Comparison of ENCODE assay signal across 7 cellular contexts in genomic region chr19:49690656-49691242, GRCh38. TPM values are rescaled to one million over a fixed set of nuclear protein-coding genes. Genes with fewer than 3 reads are reported as not detected.
DNase-seq lines count a peak whose midpoint lies in the region; ATAC-seq and TF ChIP-seq lines count a peak whose summit lies in the region.

TSS of gene CPT1C (plus strand) at chr19:49691116. CDS start at chr19:49692253, 1,137 bp downstream.

- intact Hi-C loops in OCI-LY7 (cut with micrococcal nuclease; ENCODE audit: unreplicated experiment): no loop called here
- intact Hi-C loops in cardiac septum (cut with DNase I): no loop called here
- intact Hi-C loops in upper lobe of right lung (cut with DNase I): no loop called here

- H2BK12ac ChIP-seq in H9 (ENCODE audit: insufficient read length, low read depth, low read length): no peak within 1 kb of the TSS

- peaks cover 22 to 45% of the 10 kb centered on the region in 2 experiments for H3K4me1 Mint-ChIP-seq in H9

- H2AK5ac ChIP-seq in H9 (ENCODE audit: insufficient read length, low read length): no peak within 1 kb of the TSS

- H3K4ac ChIP-seq in H9 (ENCODE audit: low read depth, low read length): no peak within 1 kb of the TSS

- H3K4me3 Mint-ChIP-seq in H9: peak within 1 kb of the TSS; percentile 83 to 98

- H3K9ac ChIP-seq in H9 (ENCODE audit: extremely low read depth, insufficient read length, low read length): peak within 1 kb of the TSS; percentile 83

- H4K20me1 ChIP-seq in H9 (ENCODE audit: control insufficient read depth, insufficient read depth, insufficient read length) (no peaks in the 10 kb centered on the region), OCI-LY7 (ENCODE audit: insufficient read depth, low read length) (no peaks in the 10 kb centered on the region), osteoblast (ENCODE audit: insufficient read depth, low read length) (no peaks in the 10 kb centered on the region)

- CTCF ChIA-PET in OCI-LY7 (lab: Charles Lee; ENCODE audit: unreplicated experiment): no interaction called here

- H3K4me3 ChIP-seq in OCI-LY7 (ENCODE audit: low read depth, low read length, poor library complexity, severe bottlenecking) (no peak within 1 kb of the TSS), osteoblast (ENCODE audit: insufficient read depth, low read length) (peak within 1 kb of the TSS; percentile 76), upper lobe of right lung (peak within 1 kb of the TSS; percentile 59)

- H3K4me1 ChIP-seq in H9 (ENCODE audit: insufficient read depth, low read length) (peaks cover 10% of the 10 kb centered on the region; the same call in 1 of the 2 replicates), OCI-LY7 (ENCODE audit: insufficient read depth, low read length, poor library complexity, severe bottlenecking) (peaks cover 5% of the 10 kb centered on the region), osteoblast (ENCODE audit: insufficient read depth, low read length) (peaks cover 20% of the 10 kb centered on the region), upper lobe of right lung (peaks cover 23% of the 10 kb centered on the region)

- peak within 1 kb of the TSS; percentile 87 for H3K18ac ChIP-seq in H9 (ENCODE audit: insufficient read length, low read depth, low read length)

- no peak within 1 kb of the TSS for H3K23ac ChIP-seq in H9 (ENCODE audit: insufficient read length, low read depth, low read length)

- H3K27ac ChIP-seq in H9 (ENCODE audit: insufficient read length, low read depth, low read length): no peak within 1 kb of the TSS
- H3K27ac ChIP-seq in OCI-LY7 (ENCODE audit: low read depth, low read length, poor library complexity, severe bottlenecking): no peak within 1 kb of the TSS
- H3K27ac ChIP-seq in osteoblast (ENCODE audit: low read depth, low read length): peak within 1 kb of the TSS; percentile 15
- peak within 1 kb of the TSS; percentile 65 for H3K27ac ChIP-seq in upper lobe of right lung

- no peak within 1 kb of the TSS for H2BK20ac ChIP-seq in H9 (ENCODE audit: low read depth, low read length, poor library complexity, severe bottlenecking)

- H3K79me1 ChIP-seq in H9 (ENCODE audit: insufficient read depth, low read depth, low read length, poor library complexity, severe bottlenecking): no peaks in the 10 kb centered on the region

- peak within 1 kb of the TSS; percentile 89 for H3K14ac ChIP-seq in H9 (ENCODE audit: insufficient read depth, low read length)

- H2BK120ac ChIP-seq in H9 (ENCODE audit: low read depth, low read length, poor library complexity, severe bottlenecking): no peak within 1 kb of the TSS

- POLR2A ChIA-PET in OCI-LY7 (lab: Charles Lee): interaction anchor here (0.7 kb wide), 1 partner anchor 51 kb away, joined by 3 read pairs; the partner anchor contains the start of gene RRAS

- no peaks in the 10 kb centered on the region; the same call in 1 of the 2 replicates for H3K27me3 Mint-ChIP-seq in H9 (ENCODE audit: low read depth)

- peaks cover 22 to 47% (median 40%) of the 10 kb centered on the region in 3 experiments; a peak in 6 of 7 replicates for H3K36me3 Mint-ChIP-seq in H9 (ENCODE audit: insufficient read depth in 1 of 3, low read depth in 3 of 3)

- H2AFZ ChIP-seq in H9 (ENCODE audit: low read length): peak within 1 kb of the TSS; percentile 56
- peak within 1 kb of the TSS; percentile 37; the same call in 1 of the 2 replicates for H2AFZ ChIP-seq in OCI-LY7 (ENCODE audit: low read length)
- peak within 1 kb of the TSS; percentile 93 for H2AFZ ChIP-seq in osteoblast (ENCODE audit: low read length)

- no peak within 1 kb of the TSS for H4K8ac ChIP-seq in H9 (replicated peaks; ENCODE audit: insufficient read length, low read depth, low read length)

- H2BK15ac ChIP-seq in H9 (ENCODE audit: low read depth, low read length): no peak within 1 kb of the TSS

- no TSS peak for BruUV-seq in OCI-LY7 (replicated peaks; lab: Mats Ljungman, UMichigan)

- DNase-seq in H9 (peak; percentile 93), OCI-LY7 (ENCODE audit: low spot score) (no peak), amygdala (lab: John Stamatoyannopoulos, UW) (peak in 55 of 56 donors; percentile 31 to 92 (median 76)), cardiac septum (ENCODE audit: low spot score) (peak; percentile 86), osteoblast (ENCODE audit: insufficient read length, low spot score, missing footprints) (peak; percentile 99), upper lobe of right lung (peak; percentile 85), NOMO-1 treated with DMSO at 0.1 percent for 48 hours (lab: John Stamatoyannopoulos, UW; ENCODE audit: unreplicated experiment) (no peak)

- no peak within 1 kb of the TSS for H2BK5ac ChIP-seq in H9 (ENCODE audit: insufficient read length, low read length)

- no peak within 1 kb of the TSS for H3T11ph ChIP-seq in H9 (ENCODE audit: low read length)

- TF ChIP-seq CTCF in H9 (conservative IDR thresholded peaks at IDR 0.05) (no peak), OCI-LY7 (conservative IDR thresholded peaks at IDR 0.05; ENCODE audit: low read length) (no peak), osteoblast (IDR thresholded peaks at IDR 0.05; ENCODE audit: extremely low read depth, low read depth, low read length) (no peak), upper lobe of right lung (IDR thresholded peaks at IDR 0.05) (no peak)

- H3K56ac ChIP-seq in H9 (ENCODE audit: insufficient read length, low read depth, low read length): no peak within 1 kb of the TSS

- no peaks in the 10 kb centered on the region for H3K9me3 ChIP-seq in H9 (ENCODE audit: control insufficient read depth, low read depth, low read length)
- H3K9me3 ChIP-seq in OCI-LY7 (ENCODE audit: low read length): no peaks in the 10 kb centered on the region
- no peaks in the 10 kb centered on the region for H3K9me3 ChIP-seq in osteoblast (ENCODE audit: low read depth, low read length)
- no peaks in the 10 kb centered on the region for H3K9me3 ChIP-seq in upper lobe of right lung

- H3K36me3 ChIP-seq in OCI-LY7 (ENCODE audit: insufficient read depth, low read length) (peaks cover 52% of the 10 kb centered on the region), osteoblast (ENCODE audit: insufficient read depth, low read length) (peaks cover 5% of the 10 kb centered on the region), upper lobe of right lung (peaks cover 7% of the 10 kb centered on the region)

- no peak within 1 kb of the TSS for H4K5ac ChIP-seq in H9 (ENCODE audit: insufficient read length, low read depth, low read length)

- H3K79me2 ChIP-seq in H9 (ENCODE audit: insufficient read depth, low read length) (no peaks in the 10 kb centered on the region), OCI-LY7 (ENCODE audit: insufficient read depth, low read depth, low read length) (no peaks in the 10 kb centered on the region), osteoblast (ENCODE audit: insufficient read depth, low read length) (no peaks in the 10 kb centered on the region)

- H3K27me3 ChIP-seq in H9 (ENCODE audit: insufficient read depth, low read length) (no peaks in the 10 kb centered on the region), osteoblast (ENCODE audit: insufficient read depth, low read length) (no peaks in the 10 kb centered on the region), upper lobe of right lung (peaks cover 7% of the 10 kb centered on the region)

- H3K23me2 ChIP-seq in H9 (ENCODE audit: insufficient read length, low read depth, low read length, poor library complexity, severe bottlenecking): peaks cover 19% of the 10 kb centered on the region

- peaks cover 0 to 3% of the 10 kb centered on the region in 2 experiments; a peak in 1 of 5 replicates for H3K9me3 Mint-ChIP-seq in H9

- ATAC-seq in upper lobe of right lung: peak; percentile 73

- H3K9me2 ChIP-seq in OCI-LY7 (ENCODE audit: insufficient read depth, low read length): no peaks in the 10 kb centered on the region

- no peak within 1 kb of the TSS for H4K91ac ChIP-seq in H9 (ENCODE audit: insufficient read length, low read depth, low read length)

- peak within 1 kb of the TSS; percentile 98 for H3K4me2 ChIP-seq in H9 (ENCODE audit: insufficient read depth, insufficient read length, low read length)
- H3K4me2 ChIP-seq in OCI-LY7 (ENCODE audit: low read length): no peak within 1 kb of the TSS
- peak within 1 kb of the TSS; percentile 90 for H3K4me2 ChIP-seq in osteoblast (ENCODE audit: insufficient read depth, low read length)

- no CpG with 5 or more reads among the region's 38 CpGs for WGBS in H9 (ENCODE audit: extremely low coverage, insufficient read length, low lambda C conversion rate)

- H3K27ac Mint-ChIP-seq in H9: peak within 1 kb of the TSS; percentile 92 to 97 (median 97)

RNA-seq across cellular contexts. Expression of gene CPT1C, which starts in this region (rescaled TPM):
- total RNA-seq in H9 (2021): 66.4 and 74.6 TPM in 2 replicates
- 0.23 and 0.95 TPM in 2 replicates for total RNA-seq in OCI-LY7 (2014; rRNA removed; shearing (Covaris generic))
- total RNA-seq in OCI-LY7 (2022): 0.86 and 2.6 TPM in 2 replicates
- total RNA-seq in cardiac septum: 3.1 TPM
- 10.9 and 17.0 TPM in 2 replicates for total RNA-seq in osteoblast
- total RNA-seq in upper lobe of right lung: 6.1 TPM

Comparison
In these comparisons a context has a peak if more than half of its experiments do, and no peak if none do; other contexts are left out.
1. DNase-seq: peak in H9 (single experiment), amygdala (55 of 56), cardiac septum (single experiment), osteoblast (single experiment) and upper lobe of right lung (single experiment); none in OCI-LY7 (single experiment) and NOMO-1 treated with DMSO at 0.1 percent for 48 hours (single experiment).
2. H2AFZ ChIP-seq: peak in every context shown above with its lines; median percentile 93 in osteoblast; 56 in H9; 37 in OCI-LY7.
3. H3K27ac ChIP-seq: peak in osteoblast (single experiment) and upper lobe of right lung (single experiment); none in H9 (single experiment) and OCI-LY7 (single experiment).